24 cellular contexts compared by ENCODE assay signal in the genomic region with DNA sequence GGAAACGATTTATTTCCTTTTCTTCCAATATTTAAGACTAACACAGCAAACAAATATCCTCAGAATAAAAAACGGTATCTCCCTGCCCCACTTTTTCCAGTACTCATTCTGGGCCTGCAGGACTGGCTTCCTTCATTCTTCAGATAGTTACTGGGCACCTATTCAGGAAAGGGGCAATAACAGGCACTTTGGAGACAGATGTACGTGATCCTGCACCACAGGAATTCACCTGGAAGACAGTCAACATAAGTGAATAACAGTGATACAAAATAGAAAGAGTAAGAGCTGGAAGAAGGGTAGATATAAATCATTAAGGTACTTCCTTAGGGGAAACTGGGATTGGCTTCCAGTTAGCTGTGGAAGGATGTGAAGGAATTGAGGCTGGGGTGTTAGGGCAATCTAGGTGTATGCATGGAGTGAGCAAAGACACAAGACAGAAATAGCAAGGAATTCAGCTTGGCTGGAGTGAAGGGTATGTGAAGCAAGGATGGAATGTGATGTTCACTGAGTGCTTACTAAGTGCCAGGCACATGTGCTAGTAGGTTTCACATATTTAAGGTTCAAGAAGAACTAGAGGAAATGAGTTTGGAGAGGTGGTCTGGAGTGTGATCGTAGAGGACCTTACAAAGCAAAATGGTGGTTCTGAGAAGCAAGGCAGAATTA. TPM values are rescaled to one million over a fixed set of nuclear protein-coding genes. Genes with fewer than 3 reads are reported as not detected.
DNase-seq lines count a peak whose midpoint lies in the region; ATAC-seq and TF ChIP-seq lines count a peak whose summit lies in the region.
"Had no signal": no experiment of that assay in that cellular context is flagged by ENCODE, and none has a peak within 500 bp of the region (broad histone marks: within the 10 kb centered on the region; RNA-seq: fewer than 3 reads in every experiment).

No MANE protein-coding gene starts in this region.

- H3K4me1 Mint-ChIP-seq in activated naive CD8-positive, alpha-beta T cell treated with anti-CD3 and anti-CD28 coated beads, Interleukin-2, amount 10 ng/mL, durations not matched to agents 7 days and 5 days: peaks cover 1% of the 10 kb centered on the region
- no peaks in the 10 kb centered on the region for H3K4me1 Mint-ChIP-seq in activated naive CD8-positive, alpha-beta T cell treated with anti-CD3 and anti-CD28 coated beads for 36 hours
- H3K4me1 Mint-ChIP-seq in stimulated activated effector memory CD8-positive, alpha-beta T cell treated with anti-CD3 and anti-CD28 coated beads, Interleukin-12 subunit alpha, Interleukin-12 subunit beta, amount 100 ng/mL, for 72 hours: no peaks in the 10 kb centered on the region
- peaks cover 9% of the 10 kb centered on the region for H3K4me1 Mint-ChIP-seq in T-helper 17 cell
- H3K4me1 Mint-ChIP-seq: CD4-positive, CD25-positive, alpha-beta regulatory T cell had no signal

- H3K9me3 Mint-ChIP-seq in activated naive CD8-positive, alpha-beta T cell treated with anti-CD3 and anti-CD28 coated beads, Interleukin-2, amount 10 ng/mL, durations not matched to agents 7 days and 5 days: peaks cover 1% of the 10 kb centered on the region
- H3K9me3 Mint-ChIP-seq in activated naive CD8-positive, alpha-beta T cell treated with anti-CD3 and anti-CD28 coated beads for 36 hours: no peaks in the 10 kb centered on the region
- no peaks in the 10 kb centered on the region for H3K9me3 Mint-ChIP-seq in stimulated activated effector memory CD8-positive, alpha-beta T cell treated with anti-CD3 and anti-CD28 coated beads, Interleukin-12 subunit alpha, Interleukin-12 subunit beta, amount 100 ng/mL, for 72 hours
- H3K9me3 Mint-ChIP-seq: CD4-positive, CD25-positive, alpha-beta regulatory T cell had no signal

- peak overlapping the region; percentile 44 for H3K27ac Mint-ChIP-seq in activated naive CD8-positive, alpha-beta T cell treated with anti-CD3 and anti-CD28 coated beads, Interleukin-2, amount 10 ng/mL, durations not matched to agents 7 days and 5 days
- H3K27ac Mint-ChIP-seq in activated naive CD8-positive, alpha-beta T cell treated with anti-CD3 and anti-CD28 coated beads for 36 hours: no peak overlapping the region
- H3K27ac Mint-ChIP-seq in stimulated activated effector memory CD8-positive, alpha-beta T cell treated with anti-CD3 and anti-CD28 coated beads, Interleukin-12 subunit alpha, Interleukin-12 subunit beta, amount 100 ng/mL, for 72 hours: peak overlapping the region; percentile 0
- H3K27ac Mint-ChIP-seq in T-helper 17 cell: no peak overlapping the region
- H3K27ac Mint-ChIP-seq: natural killer cell treated with Interleukin-12 subunit alpha and Interleukin-12 subunit beta and Interleukin-15 and Interleukin-18, amount 100 ng/mL, for 72 hours had no signal

- ATAC-seq in activated naive CD8-positive, alpha-beta T cell treated with anti-CD3 and anti-CD28 coated beads, Interleukin-2, amount 10 ng/mL, durations not matched to agents 7 days and 5 days (ENCODE audit: low read depth): no peak
- no peak for ATAC-seq in stimulated activated effector memory CD8-positive, alpha-beta T cell treated with anti-CD3 and anti-CD28 coated beads, Interleukin-12 subunit alpha, Interleukin-12 subunit beta, amount 100 ng/mL, for 72 hours
- no peak for ATAC-seq in T-helper 17 cell
- ATAC-seq: natural killer cell treated with Interleukin-12 subunit alpha and Interleukin-12 subunit beta and Interleukin-15 and Interleukin-18, amount 100 ng/mL, for 72 hours had no signal

- H3K9me3 ChIP-seq in T-helper 17 cell (ENCODE audit: control insufficient read depth, low read length, poor library complexity, severe bottlenecking): no peaks in the 10 kb centered on the region
- H3K9me3 ChIP-seq: vagina had no signal

- no peak overlapping the region for H3K4me3 Mint-ChIP-seq in activated naive CD8-positive, alpha-beta T cell treated with anti-CD3 and anti-CD28 coated beads, Interleukin-2, amount 10 ng/mL, durations not matched to agents 7 days and 5 days
- H3K4me3 Mint-ChIP-seq in activated naive CD8-positive, alpha-beta T cell treated with anti-CD3 and anti-CD28 coated beads for 36 hours: no peak overlapping the region
- H3K4me3 Mint-ChIP-seq in stimulated activated effector memory CD8-positive, alpha-beta T cell treated with anti-CD3 and anti-CD28 coated beads, Interleukin-12 subunit alpha, Interleukin-12 subunit beta, amount 100 ng/mL, for 72 hours: no peak overlapping the region
- no peak overlapping the region for H3K4me3 Mint-ChIP-seq in T-helper 17 cell
- H3K4me3 Mint-ChIP-seq: CD4-positive, CD25-positive, alpha-beta regulatory T cell; natural killer cell treated with Interleukin-12 subunit alpha and Interleukin-12 subunit beta and Interleukin-15 and Interleukin-18, amount 100 ng/mL, for 72 hours had no signal

- H3K27me3 Mint-ChIP-seq in activated naive CD8-positive, alpha-beta T cell treated with anti-CD3 and anti-CD28 coated beads, Interleukin-2, amount 10 ng/mL, durations not matched to agents 7 days and 5 days: no peaks in the 10 kb centered on the region
- no peaks in the 10 kb centered on the region for H3K27me3 Mint-ChIP-seq in activated naive CD8-positive, alpha-beta T cell treated with anti-CD3 and anti-CD28 coated beads for 36 hours
- no peaks in the 10 kb centered on the region for H3K27me3 Mint-ChIP-seq in T-helper 17 cell
- H3K27me3 Mint-ChIP-seq: CD4-positive, CD25-positive, alpha-beta regulatory T cell; natural killer cell treated with Interleukin-12 subunit alpha and Interleukin-12 subunit beta and Interleukin-15 and Interleukin-18, amount 100 ng/mL, for 72 hours had no signal

- POLR2A ChIA-PET in activated naive CD8-positive, alpha-beta T cell treated with anti-CD3 and anti-CD28 coated beads, Interleukin-2, amount 10 ng/mL, durations not matched to agents 7 days and 5 days (lab: Charles Lee): no interaction called here

- DNase-seq in activated naive CD8-positive, alpha-beta T cell treated with anti-CD3 and anti-CD28 coated beads, Interleukin-2, amount 10 ng/mL, durations not matched to agents 7 days and 5 days: no peak
- no peak for DNase-seq in activated naive CD8-positive, alpha-beta T cell treated with anti-CD3 and anti-CD28 coated beads for 36 hours
- DNase-seq in amniotic epithelial cell (ENCODE audit: low read depth) (peak; percentile 50), fibroblast of mammary gland (ENCODE audit: low read depth) (peak; percentile 27), NCI-H1105 (lab: John Stamatoyannopoulos, UW) (no peak), T-helper 17 cell (no peak), NOMO-1 treated with DMSO at 0.1 percent for 48 hours (lab: John Stamatoyannopoulos, UW; ENCODE audit: unreplicated experiment) (no peak)
- DNase-seq in stimulated activated effector memory CD8-positive, alpha-beta T cell treated with anti-CD3 and anti-CD28 coated beads, Interleukin-12 subunit alpha, Interleukin-12 subunit beta, amount 100 ng/mL, for 72 hours (ENCODE audit: low spot score in 2 of 2): no peak
- DNase-seq: ACHN; amygdala; CD4-positive, CD25-positive, alpha-beta regulatory T cell; effector CD8-positive, alpha-beta T cell; GDM1; HCEC 1CT; hippocampal formation; islet precursor cell; NCI-H2029 treated with DMSO at 0.1 percent for 48 hours; NCI-H510A treated with DMSO at 0.1 percent for 48 hours; posterior cingulate gyrus; stimulated activated CD4-positive, alpha-beta T cell treated with anti-CD3 and anti-CD28 coated beads, Interleukin-4, amount 100 ng/mL, for 24 hours had no signal

- no peak for TF ChIP-seq CTCF in fibroblast of mammary gland (conservative IDR thresholded peaks at IDR 0.05; ENCODE audit: control insufficient read depth, insufficient read depth, low read depth, low read length)

- peaks cover 12% of the 10 kb centered on the region for H3K36me3 Mint-ChIP-seq in activated naive CD8-positive, alpha-beta T cell treated with anti-CD3 and anti-CD28 coated beads, Interleukin-2, amount 10 ng/mL, durations not matched to agents 7 days and 5 days
- peaks cover 14% of the 10 kb centered on the region for H3K36me3 Mint-ChIP-seq in activated naive CD8-positive, alpha-beta T cell treated with anti-CD3 and anti-CD28 coated beads for 36 hours
- peaks cover 48% of the 10 kb centered on the region for H3K36me3 Mint-ChIP-seq in stimulated activated effector memory CD8-positive, alpha-beta T cell treated with anti-CD3 and anti-CD28 coated beads, Interleukin-12 subunit alpha, Interleukin-12 subunit beta, amount 100 ng/mL, for 72 hours
- peaks cover 7% of the 10 kb centered on the region for H3K36me3 Mint-ChIP-seq in T-helper 17 cell (ENCODE audit: low read depth)

- no peak overlapping the region for H3K4me3 ChIP-seq in fibroblast of mammary gland (ENCODE audit: control insufficient read depth, low read depth, low read length)
- H3K4me3 ChIP-seq: skin epidermis, vagina had no signal

RNA-seq across cellular contexts. Expression of gene FAM83C, which starts 49.3 kb away (rescaled TPM):
- not detected for total RNA-seq in activated naive CD8-positive, alpha-beta T cell treated with anti-CD3 and anti-CD28 coated beads, Interleukin-2, amount 10 ng/mL, durations not matched to agents 7 days and 5 days
- not detected for total RNA-seq in activated naive CD8-positive, alpha-beta T cell treated with anti-CD3 and anti-CD28 coated beads for 36 hours
- total RNA-seq in T-helper 17 cell: not detected
- total RNA-seq: CD4-positive, CD25-positive, alpha-beta regulatory T cell; cerebellum had no signal

RNA-seq across cellular contexts. Expression of gene EIF6, which starts 56.9 kb away (rescaled TPM):
- 10 to 100 TPM; 81.0 to 83.9 TPM for total RNA-seq in activated naive CD8-positive, alpha-beta T cell treated with anti-CD3 and anti-CD28 coated beads, Interleukin-2, amount 10 ng/mL, durations not matched to agents 7 days and 5 days
- 100 to 1,000 TPM; 172 to 179 TPM for total RNA-seq in activated naive CD8-positive, alpha-beta T cell treated with anti-CD3 and anti-CD28 coated beads for 36 hours
- total RNA-seq in T-helper 17 cell: 10 to 100 TPM; 39.4 to 43.6 TPM

Comparison
In these comparisons a context has a peak if more than half of its experiments do, and no peak if none do; other contexts are left out.
1. H3K27ac Mint-ChIP-seq: peak in activated naive CD8-positive, alpha-beta T cell treated with anti-CD3 and anti-CD28 coated beads, Interleukin-2, amount 10 ng/mL, durations not matched to agents 7 days and 5 days (single experiment) and stimulated activated effector memory CD8-positive, alpha-beta T cell treated with anti-CD3 and anti-CD28 coated beads, Interleukin-12 subunit alpha, Interleukin-12 subunit beta, amount 100 ng/mL, for 72 hours (single experiment); none in activated naive CD8-positive, alpha-beta T cell treated with anti-CD3 and anti-CD28 coated beads for 36 hours (single experiment) and T-helper 17 cell (single experiment).
2. DNase-seq: peak in amniotic epithelial cell (single experiment) and fibroblast of mammary gland (single experiment); none in activated naive CD8-positive, alpha-beta T cell treated with anti-CD3 and anti-CD28 coated beads, Interleukin-2, amount 10 ng/mL, durations not matched to agents 7 days and 5 days (single experiment), activated naive CD8-positive, alpha-beta T cell treated with anti-CD3 and anti-CD28 coated beads for 36 hours (single experiment), stimulated activated effector memory CD8-positive, alpha-beta T cell treated with anti-CD3 and anti-CD28 coated beads, Interleukin-12 subunit alpha, Interleukin-12 subunit beta, amount 100 ng/mL, for 72 hours (0 of 2), NCI-H1105 (single experiment), T-helper 17 cell (0 of 3) and NOMO-1 treated with DMSO at 0.1 percent for 48 hours (single experiment).